10 cellular contexts compared by ENCODE assay signal in the genomic region with DNA sequence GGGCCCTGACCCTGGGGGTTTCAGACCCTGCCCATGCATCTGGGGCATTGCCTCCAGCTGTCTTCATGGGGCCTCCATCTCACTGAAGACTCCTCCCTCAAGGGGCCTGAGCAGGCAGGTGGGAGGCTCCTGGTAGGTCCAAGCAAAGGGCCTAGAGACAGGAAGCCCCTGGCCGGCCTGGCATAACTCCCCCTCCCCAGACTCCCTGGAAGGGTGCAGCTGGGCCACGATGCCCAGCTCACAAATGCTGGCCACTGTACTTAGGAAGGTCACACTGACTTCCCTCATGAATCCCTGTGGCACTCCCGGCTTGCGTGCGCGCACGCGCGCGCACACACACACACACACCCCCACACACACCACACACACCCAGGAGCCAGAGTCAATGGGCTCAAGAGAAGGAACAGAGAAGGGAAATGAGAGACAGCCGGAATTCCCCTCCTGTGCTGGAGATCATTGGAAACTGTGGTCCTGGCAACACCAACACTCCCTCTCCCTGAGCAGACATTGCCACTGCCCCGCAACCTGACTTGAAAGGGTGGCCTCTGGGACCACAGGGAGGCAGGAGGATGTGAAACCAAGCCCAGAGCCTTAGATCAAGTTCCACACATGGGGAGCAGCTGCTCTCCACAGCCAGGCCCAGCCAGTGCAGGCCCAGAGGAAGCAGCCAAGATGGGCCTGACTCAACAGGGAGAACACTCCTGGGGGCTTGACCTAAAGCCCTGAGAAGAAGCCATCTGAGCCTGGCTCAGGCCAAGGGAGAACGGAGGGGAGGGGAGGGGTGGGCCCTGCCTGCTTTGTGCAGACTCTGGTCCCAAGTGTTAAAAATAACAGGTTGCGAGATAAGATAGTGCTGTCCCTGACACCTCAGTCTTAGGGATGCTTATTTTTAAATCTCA.
DNase-seq lines count a peak whose midpoint lies in the region; ATAC-seq and TF ChIP-seq lines count a peak whose summit lies in the region.
"Had no signal": no experiment of that assay in that cellular context is flagged by ENCODE, and none has a peak within 500 bp of the region (broad histone marks: within the 10 kb centered on the region; RNA-seq: fewer than 3 reads in every experiment).

No MANE protein-coding gene starts in this region.

- H3K4me3 Mint-ChIP-seq in GM23338: no peak overlapping the region
- H3K4me3 Mint-ChIP-seq: mesothelial cell of epicardium had no signal

- H3K27me3 ChIP-seq in GM23338 (ENCODE audit: insufficient read depth): no peaks in the 10 kb centered on the region
- no peaks in the 10 kb centered on the region for H3K27me3 ChIP-seq in Peyer's patch
- H3K27me3 ChIP-seq in mesenchymal stem cell (ENCODE audit: control insufficient read depth in 1 of 2, insufficient read depth in 1 of 2, low read length in 2 of 2): peaks cover 12 to 13% of the 10 kb centered on the region in 2 experiments

- H3K4me2 ChIP-seq in GM23338: no peak overlapping the region
- H3K4me2 ChIP-seq in mesenchymal stem cell (ENCODE audit: low read length, poor library complexity, severe bottlenecking): no peak overlapping the region

- no peaks in the 10 kb centered on the region for H3K79me2 ChIP-seq in GM23338 (replicated peaks; ENCODE audit: insufficient read depth)

- H3K36me3 ChIP-seq in GM23338 (ENCODE audit: insufficient read depth) (no peaks in the 10 kb centered on the region), Peyer's patch (no peaks in the 10 kb centered on the region), mesenchymal stem cell (ENCODE audit: control insufficient read depth in 1 of 2, insufficient read depth in 2 of 2, low read depth in 1 of 2, low read length in 2 of 2) (no peaks in the 10 kb centered on the region)

- H3K18ac ChIP-seq in mesenchymal stem cell (ENCODE audit: low read depth in 1 of 2, low read length in 2 of 2): no peak overlapping the region

- H3K4me1 ChIP-seq in GM23338 (ENCODE audit: insufficient read depth) (no peaks in the 10 kb centered on the region), Peyer's patch (no peaks in the 10 kb centered on the region), mesenchymal stem cell (ENCODE audit: control insufficient read depth, insufficient read depth, low read depth, low read length) (peaks cover 16% of the 10 kb centered on the region)

- no peaks in the 10 kb centered on the region; the same call in 1 of the 2 replicates for H4K20me1 ChIP-seq in GM23338 (replicated peaks; ENCODE audit: insufficient read depth)

- H3K27ac Mint-ChIP-seq in GM23338: no peak overlapping the region
- H3K27ac Mint-ChIP-seq: mesothelial cell of epicardium had no signal

- no peak overlapping the region for H3K9ac ChIP-seq in mesenchymal stem cell (ENCODE audit: low read length)

- no peaks in the 10 kb centered on the region for H3K79me1 ChIP-seq in mesenchymal stem cell (replicated peaks; ENCODE audit: low read length, poor library complexity, severe bottlenecking)

- H3K23ac ChIP-seq in mesenchymal stem cell (ENCODE audit: low read length in 2 of 2): no peak overlapping the region

- CTCF ChIA-PET in GM10248 (lab: Yijun Ruan, JAX): interaction anchor here (0.6 to 1.6 kb wide), 3 partner anchors 16 to 233 kb away, joined by 3 read pairs; a partner anchor contains a TSS

- peaks cover 13% of the 10 kb centered on the region; the same call in 2 of the 3 replicates for H3K4me1 Mint-ChIP-seq in GM23338

- H3K9me3 Mint-ChIP-seq in GM23338: no peaks in the 10 kb centered on the region
- H3K9me3 Mint-ChIP-seq: mesothelial cell of epicardium had no signal

- H2AK5ac ChIP-seq in mesenchymal stem cell (ENCODE audit: low read length, severe bottlenecking): peak overlapping the region; percentile 50

- no peaks in the 10 kb centered on the region for H3K9me2 ChIP-seq in GM23338 (ENCODE audit: insufficient read depth)

- H4K91ac ChIP-seq in mesenchymal stem cell (ENCODE audit: low read length): no peak overlapping the region

- H3K14ac ChIP-seq in mesenchymal stem cell (ENCODE audit: low read length in 2 of 2): no peak overlapping the region

- no peak overlapping the region for H2BK120ac ChIP-seq in mesenchymal stem cell (ENCODE audit: low read depth, low read length)

- POLR2A ChIA-PET in GM10248 (lab: Yijun Ruan, JAX): no interaction called here

- no peak overlapping the region for H4K8ac ChIP-seq in mesenchymal stem cell (ENCODE audit: low read length)

- peak; percentile 67 for DNase-seq in GM10248 (ENCODE audit: extremely low spot score)
- DNase-seq in GM23338 (ENCODE audit: low spot score): no peak
- peak; percentile 7 to 46 (median 26) for DNase-seq in Peyer's patch
- DNase-seq in mesenchymal stem cell: no peak
- no peak for DNase-seq in NCI-H146 treated with DMSO at 0.1 percent for 48 hours (lab: John Stamatoyannopoulos, UW; ENCODE audit: unreplicated experiment)
- no peak for DNase-seq in HuH-7 (ENCODE audit: low spot score)
- no peak for DNase-seq in DMS79 (lab: John Stamatoyannopoulos, UW)
- DNase-seq: NCI-H524 treated with DMSO at 0.1 percent for 48 hours had no signal

- H3K9me3 ChIP-seq in Peyer's patch (no peaks in the 10 kb centered on the region), mesenchymal stem cell (ENCODE audit: control insufficient read depth, low read length) (no peaks in the 10 kb centered on the region)

- H3K4ac ChIP-seq in mesenchymal stem cell (ENCODE audit: low read depth in 1 of 2, low read length in 2 of 2): no peak overlapping the region

- no peak overlapping the region for H2BK12ac ChIP-seq in mesenchymal stem cell (ENCODE audit: low read length in 2 of 2)

- WGBS in mesenchymal stem cell: 83% methylated on average over 14 of the region's 14 CpGs

- TF ChIP-seq CTCF in GM10248 (IDR thresholded peaks at IDR 0.05; ENCODE audit: control extremely low read depth, extremely low read depth, low read depth, missing control alignments) (no peak), GM23338 (conservative IDR thresholded peaks at IDR 0.05; ENCODE audit: low read depth in 2 of 2) (no peak), Peyer's patch (IDR thresholded peaks at IDR 0.05) (no peak)

- peaks cover 8% of the 10 kb centered on the region for H3K27me3 Mint-ChIP-seq in GM23338 (ENCODE audit: insufficient read depth, low read depth, poor library complexity)

- no peak overlapping the region for H2BK15ac ChIP-seq in mesenchymal stem cell (ENCODE audit: low read depth, poor library complexity, severe bottlenecking)

- H2AFZ ChIP-seq in GM23338 (no peak overlapping the region), mesenchymal stem cell (ENCODE audit: low read depth, low read length) (no peak overlapping the region)

- TF ChIP-seq POLR2A in Peyer's patch (IDR thresholded peaks at IDR 0.05): no peak

- ATAC-seq in GM23338 (peak; percentile 15), HG02763 (IDR thresholded peaks at IDR 0.05; ENCODE audit: unreplicated experiment) (no peak)

- H3K27ac ChIP-seq in GM23338 (ENCODE audit: low read depth) (no peak overlapping the region), Peyer's patch (no peak overlapping the region), mesenchymal stem cell (ENCODE audit: low read length, poor library complexity, severe bottlenecking) (peak overlapping the region; percentile 44)

- H3K4me3 ChIP-seq in GM23338 (no peak overlapping the region), Peyer's patch (no peak overlapping the region), mesenchymal stem cell (ENCODE audit: insufficient read depth in 1 of 2, low read depth in 1 of 2, low read length in 2 of 2) (peak overlapping the region in 1 of 2 experiments; percentile 5)

- no peak overlapping the region for H2BK5ac ChIP-seq in mesenchymal stem cell (ENCODE audit: low read depth, low read length, poor library complexity, severe bottlenecking)

- H3F3A ChIP-seq in GM23338 (replicated peaks; ENCODE audit: low read depth): no peaks in the 10 kb centered on the region

- peaks cover 4% of the 10 kb centered on the region; the same call in 1 of the 3 replicates for H3K36me3 Mint-ChIP-seq in GM23338 (ENCODE audit: low read depth)
- H3K36me3 Mint-ChIP-seq: mesothelial cell of epicardium had no signal

TF ChIP-seq in GM23338, 12 proteins besides CTCF, POLR2A, EP300 and RAD21 (continues in another document):
- TF ChIP-seq ZNF331 (CRISPR knock-in tag; IDR thresholded peaks at IDR 0.05; ENCODE audit: low read depth): no peak
- no peak for TF ChIP-seq NANOG (IDR thresholded peaks at IDR 0.05; ENCODE audit: borderline replicate concordance)

Comparison
In these comparisons a context has a peak if more than half of its experiments do, and no peak if none do; other contexts are left out.
1. DNase-seq: peak in GM10248 (single experiment) and Peyer's patch (3 of 3); none in GM23338 (single experiment), mesenchymal stem cell (single experiment), NCI-H146 treated with DMSO at 0.1 percent for 48 hours (single experiment), HuH-7 (single experiment) and DMS79 (single experiment).